ENCODE assay signal across 9 cellular contexts in genomic region chr2:96344011-96344410, GRCh38. TPM values are rescaled to one million over a fixed set of nuclear protein-coding genes. Genes with fewer than 3 reads are reported as not detected.
DNase-seq lines count a peak whose midpoint lies in the region; ATAC-seq, FAIRE-seq and TF ChIP-seq lines count a peak whose summit lies in the region.
"Had no signal": no experiment of that assay in that cellular context is flagged by ENCODE, and none has a peak within 500 bp of the region (broad histone marks: within the 10 kb centered on the region; RNA-seq: fewer than 3 reads in every experiment).

No MANE protein-coding gene starts in this region.

- TF ChIP-seq RAD21 in HepG2 (CRISPR knock-in tag; IDR thresholded peaks at IDR 0.05): no peak

- H3K79me2 ChIP-seq in HepG2 (ENCODE audit: insufficient read depth, low read length): peaks cover 24% of the 10 kb centered on the region

- H3K36me3 ChIP-seq in right lobe of liver (no peaks in the 10 kb centered on the region), HepG2 (replicated peaks in 1 of 2; ENCODE audit: control insufficient read depth in 1 of 2, insufficient read depth in 2 of 2, low read length in 2 of 2) (peaks cover 32 to 77% of the 10 kb centered on the region in 2 experiments), transverse colon (no peaks in the 10 kb centered on the region)

- H3K27ac ChIP-seq in right lobe of liver (no peak overlapping the region), HepG2 (ENCODE audit: extremely low read length, insufficient read depth, low read length) (no peak overlapping the region), transverse colon (peak overlapping the region; percentile 23 to 54 (median 38))
- H3K27ac ChIP-seq: BLaER1 had no signal

- no TSS peak for BruUV-seq in HepG2 (replicated peaks; lab: Mats Ljungman, UMichigan)

- DNase-seq in right lobe of liver (no peak), HepG2 (ENCODE audit: low spot score) (no peak), transverse colon (peak; percentile 39), CD14-positive monocyte (ENCODE audit: low spot score) (no peak), A172 (ENCODE audit: low spot score) (no peak), DMS114 treated with DMSO at 0.1 percent for 48 hours (lab: John Stamatoyannopoulos, UW; ENCODE audit: unreplicated experiment) (no peak)
- no peak for DNase-seq in activated naive CD8-positive, alpha-beta T cell treated with anti-CD3 and anti-CD28 coated beads, Interleukin-2, amount 50 U/mL, for 24 hours

- POLR2A ChIA-PET in HepG2 (lab: Yijun Ruan, JAX): no interaction called here

- no peak for FAIRE-seq in HepG2 (lab: Jason Lieb, UNC)

- WGBS in right lobe of liver (ENCODE audit: insufficient coverage, low coverage, low lambda C conversion rate, missing lambda C conversion rate): 55% methylated on average over 5 of the region's 5 CpGs
- WGBS in HepG2 (ENCODE audit: low lambda C conversion rate): 91% methylated on average over 5 of the region's 5 CpGs
- WGBS in transverse colon (ENCODE audit: low coverage in 1 of 2), 2 donors: 62 to 82% methylated on average over 4 to 5 of the region's 5 CpGs

- H3K27me3 ChIP-seq in right lobe of liver: no peaks in the 10 kb centered on the region
- H3K27me3 ChIP-seq in HepG2 (ENCODE audit: control insufficient read depth in 1 of 2, insufficient read depth in 2 of 2, low read length in 2 of 2): no peaks in the 10 kb centered on the region
- H3K27me3 ChIP-seq in transverse colon: no peaks in the 10 kb centered on the region
- H3K27me3 ChIP-seq: BLaER1 had no signal

- H3K4me1 ChIP-seq in right lobe of liver: no peaks in the 10 kb centered on the region
- peaks cover 19% of the 10 kb centered on the region; the same call in 1 of the 2 replicates for H3K4me1 ChIP-seq in HepG2 (ENCODE audit: insufficient read depth, low read length)
- no peaks in the 10 kb centered on the region for H3K4me1 ChIP-seq in transverse colon
- H3K4me1 ChIP-seq: BLaER1 had no signal

- no peak for TF ChIP-seq CTCF in right lobe of liver (IDR thresholded peaks at IDR 0.05)
- no peak for TF ChIP-seq CTCF in HepG2 (CRISPR knock-in tag; IDR thresholded peaks at IDR 0.05)
- no peak for TF ChIP-seq CTCF in transverse colon (IDR thresholded peaks at IDR 0.05)
- no peak for TF ChIP-seq CTCF in CD14-positive monocyte (IDR thresholded peaks at IDR 0.05)

- H3K9ac ChIP-seq in HepG2 (ENCODE audit: insufficient read depth, low read depth, low read length): no peak overlapping the region
- H3K9ac ChIP-seq: BLaER1 had no signal

- peak; percentile 19 to 73 (median 64) for ATAC-seq in right lobe of liver
- ATAC-seq in HepG2: no peak
- ATAC-seq in HG03442 (IDR thresholded peaks at IDR 0.05; ENCODE audit: unreplicated experiment): peak; percentile 81
- peak; percentile 73 for ATAC-seq in activated naive CD8-positive, alpha-beta T cell treated with anti-CD3 and anti-CD28 coated beads, Interleukin-2, amount 50 U/mL, for 24 hours

- H3K27me3 Mint-ChIP-seq in activated naive CD8-positive, alpha-beta T cell treated with anti-CD3 and anti-CD28 coated beads, Interleukin-2, amount 50 U/mL, for 24 hours: no peaks in the 10 kb centered on the region
- no peaks in the 10 kb centered on the region for H3K27me3 Mint-ChIP-seq in CD14-positive monocyte (ENCODE audit: low read depth in 3 of 3)

- in situ Hi-C loops in HepG2 (cut with HindIII; ENCODE audit: extremely low pct_ligation_motif_present, low pct_unique_long_range_greater_than_20kb): no loop called here
- in situ Hi-C loops in transverse colon (cut with MboI; ENCODE audit: low pct_ligation_motif_present in 1 of 4, low pct_unique_long_range_greater_than_20kb in 1 of 4, low sequenced_read_pairs in 3 of 4): no loop called here

- CTCF ChIA-PET in HepG2 (lab: Yijun Ruan, JAX; ENCODE audit: low intra/inter-chr PET ratio, low total read pairs): no interaction called here

- no peak overlapping the region for H2AFZ ChIP-seq in HepG2 (ENCODE audit: low read length)

- H3K4me1 Mint-ChIP-seq in activated naive CD8-positive, alpha-beta T cell treated with anti-CD3 and anti-CD28 coated beads, Interleukin-2, amount 50 U/mL, for 24 hours: peaks cover 48% of the 10 kb centered on the region
- H3K4me1 Mint-ChIP-seq in CD14-positive monocyte: peaks cover 3% of the 10 kb centered on the region

- TF ChIP-seq EP300 in HepG2 (IDR thresholded peaks at IDR 0.05; ENCODE audit: low read depth in 2 of 2, low read length in 2 of 2) (no peak), HepG2 (CRISPR knock-in tag; IDR thresholded peaks at IDR 0.05; ENCODE audit: borderline replicate concordance) (no peak), transverse colon (IDR thresholded peaks at IDR 0.05; ENCODE audit: low read depth) (no peak)

- H3K9me3 Mint-ChIP-seq in activated naive CD8-positive, alpha-beta T cell treated with anti-CD3 and anti-CD28 coated beads, Interleukin-2, amount 50 U/mL, for 24 hours: no peaks in the 10 kb centered on the region
- no peaks in the 10 kb centered on the region for H3K9me3 Mint-ChIP-seq in CD14-positive monocyte

- H3K4me3 Mint-ChIP-seq in activated naive CD8-positive, alpha-beta T cell treated with anti-CD3 and anti-CD28 coated beads, Interleukin-2, amount 50 U/mL, for 24 hours: no peak overlapping the region
- H3K4me3 Mint-ChIP-seq in CD14-positive monocyte: no peak overlapping the region

- H3K9me3 ChIP-seq in right lobe of liver (no peaks in the 10 kb centered on the region), HepG2 (ENCODE audit: low read length) (no peaks in the 10 kb centered on the region), transverse colon (no peaks in the 10 kb centered on the region)
- H3K9me3 ChIP-seq: BLaER1 had no signal

- intact Hi-C loops in right lobe of liver (cut with DNase I) (no loop called here), HepG2 (cut with micrococcal nuclease; ENCODE audit: unreplicated experiment) (no loop called here), transverse colon (cut with DNase I; ENCODE audit: low total_unique reads) (no loop called here), CD14-positive monocyte (cut with micrococcal nuclease) (no loop called here)

- TF ChIP-seq POLR2A in right lobe of liver (IDR thresholded peaks at IDR 0.05): no peak
- no peak for TF ChIP-seq POLR2A in HepG2 (IDR thresholded peaks at IDR 0.05; ENCODE audit: insufficient read depth in 1 of 2, low read depth in 2 of 2, low read length in 2 of 2)
- TF ChIP-seq POLR2A in transverse colon (IDR thresholded peaks at IDR 0.05): peak; percentile 12

- H3K4me2 ChIP-seq in HepG2 (ENCODE audit: low read depth, low read length): no peak overlapping the region
- H3K4me2 ChIP-seq: BLaER1 had no signal

- H3K36me3 Mint-ChIP-seq in activated naive CD8-positive, alpha-beta T cell treated with anti-CD3 and anti-CD28 coated beads, Interleukin-2, amount 50 U/mL, for 24 hours (ENCODE audit: low read depth): peaks cover 74% of the 10 kb centered on the region
- peaks cover 55 to 76% of the 10 kb centered on the region in 2 donors for H3K36me3 Mint-ChIP-seq in CD14-positive monocyte

- no peak overlapping the region for H3K27ac Mint-ChIP-seq in activated naive CD8-positive, alpha-beta T cell treated with anti-CD3 and anti-CD28 coated beads, Interleukin-2, amount 50 U/mL, for 24 hours
- no peak overlapping the region for H3K27ac Mint-ChIP-seq in CD14-positive monocyte

- no peaks in the 10 kb centered on the region for H4K20me1 ChIP-seq in HepG2 (ENCODE audit: insufficient read depth, low read length)

- H3K4me3 ChIP-seq in right lobe of liver (no peak overlapping the region), HepG2 (replicated peaks in 1 of 3; ENCODE audit: insufficient read depth in 1 of 3, low read depth in 2 of 3, low read length in 3 of 3) (no peak overlapping the region), transverse colon (no peak overlapping the region)
- H3K4me3 ChIP-seq: BLaER1 had no signal

RNA-seq across cellular contexts. Expression of gene NCAPH, which starts 8.4 kb away (rescaled TPM):
- 1 to 10 TPM in 2 of 6 experiments, under 1 TPM in 4; 0.24 to 1.6 (median 0.72) TPM for total RNA-seq in right lobe of liver
- 48.8 and 66.9 TPM in 2 replicates for total RNA-seq in HepG2 (2016; rRNA removed; fragmentation: Illumina TruSeq; extraction: Trizol)
- total RNA-seq in HepG2 (2016; cell fraction: cytosol; rRNA removed; fragmentation: Illumina TruSeq; extraction: Trizol; ENCODE audit: low read depth): 17.2 and 17.9 TPM in 2 replicates
- 51.2 and 65.6 TPM in 2 replicates for total RNA-seq in HepG2 (2016; cell fraction: insoluble cytoplasmic fraction; rRNA removed; fragmentation: Illumina TruSeq; extraction: Trizol)
- 23.8 and 28.9 TPM in 2 replicates for total RNA-seq in HepG2 (2016; cell fraction: membrane; rRNA removed; fragmentation: Illumina TruSeq; extraction: Trizol)
- total RNA-seq in HepG2 (2016; cell fraction: nucleus; rRNA removed; fragmentation: Illumina TruSeq; extraction: Trizol): 27.0 and 29.9 TPM in 2 replicates
- polyA plus RNA-seq in HepG2 (2011; rRNA removed): 13.5 and 22.8 TPM in 2 replicates
- polyA plus RNA-seq in HepG2 (2011; cell fraction: cytosol; rRNA removed): 15.0 and 23.3 TPM in 2 replicates
- polyA plus RNA-seq in HepG2 (2011; cell fraction: nucleus; rRNA removed): 9.2 and 13.0 TPM in 2 replicates
- polyA plus RNA-seq in HepG2 (2012): 7.8 and 19.4 TPM in 2 replicates
- 3.3 and 5.6 TPM in 2 replicates for polyA plus RNA-seq in HepG2 (2016; cell fraction: cytosol; fragmentation: Illumina TruSeq; extraction: Trizol; ENCODE audit: low read depth)
- 62.0 and 66.5 TPM in 2 replicates for polyA plus RNA-seq in HepG2 (2016; cell fraction: insoluble cytoplasmic fraction; fragmentation: Illumina TruSeq; extraction: Trizol; ENCODE audit: low read depth)
- polyA plus RNA-seq in HepG2 (2016; cell fraction: membrane; fragmentation: Illumina TruSeq; extraction: Trizol; ENCODE audit: low read depth): 9.1 and 10.8 TPM in 2 replicates
- polyA plus RNA-seq in HepG2 (2016; cell fraction: nucleus; fragmentation: Illumina TruSeq; extraction: Trizol; ENCODE audit: insufficient read depth, low read depth): 35.6 and 38.5 TPM in 2 replicates
- polyA minus RNA-seq in HepG2 (2011; rRNA and poly(A)+ RNA removed; ENCODE audit: low replicate concordance): 29.4 and 107 TPM in 2 replicates
- 12.9 and 17.8 TPM in 2 replicates for polyA minus RNA-seq in HepG2 (2011; cell fraction: cytosol; rRNA and poly(A)+ RNA removed)
- 9.4 and 16.4 TPM in 2 replicates for polyA minus RNA-seq in HepG2 (2011; cell fraction: nucleus; rRNA and poly(A)+ RNA removed)
- total RNA-seq in transverse colon: 10 to 100 TPM in 1 of 4 donors, 1 to 10 TPM in 2, under 1 TPM in 1; 0.79 to 38.6 (median 1.8) TPM
- under 1 TPM in 1 of 2 donors, not detected in 1; 0.19 TPM for polyA plus RNA-seq in CD14-positive monocyte
- total RNA-seq in A172 (2014; rRNA removed; shearing (Covaris generic)): 48.4 and 56.8 TPM in 2 replicates

RNA-seq across cellular contexts. Expression of gene ITPRIPL1, which starts 18.9 kb away (rescaled TPM):
- total RNA-seq in right lobe of liver (1 to 10 TPM in 1 of 6 experiments, under 1 TPM in 5; 0.15 to 1.2 (median 0.24) TPM), HepG2 (2016; rRNA removed; fragmentation: Illumina TruSeq; extraction: Trizol) (8.7 and 11.7 TPM in 2 replicates), transverse colon (1 to 10 TPM in 1 of 4 donors, under 1 TPM in 2, not detected in 1; 0.41 to 2.6 (median 0.95) TPM)
- total RNA-seq in HepG2 (2016; cell fraction: cytosol; rRNA removed; fragmentation: Illumina TruSeq; extraction: Trizol; ENCODE audit: low read depth): 1.8 TPM in 2 replicates
- total RNA-seq in HepG2 (2016; cell fraction: insoluble cytoplasmic fraction; rRNA removed; fragmentation: Illumina TruSeq; extraction: Trizol): 9.0 and 10.8 TPM in 2 replicates
- total RNA-seq in HepG2 (2016; cell fraction: membrane; rRNA removed; fragmentation: Illumina TruSeq; extraction: Trizol): 6.8 and 7.2 TPM in 2 replicates
- 7.6 and 9.0 TPM in 2 replicates for total RNA-seq in HepG2 (2016; cell fraction: nucleus; rRNA removed; fragmentation: Illumina TruSeq; extraction: Trizol)
- polyA plus RNA-seq in HepG2 (2011; rRNA removed) (4.3 and 6.3 TPM in 2 replicates), CD14-positive monocyte (under 1 TPM; 0.18 to 0.50 TPM)
- 5.1 and 5.4 TPM in 2 replicates for polyA plus RNA-seq in HepG2 (2011; cell fraction: cytosol; rRNA removed)
- polyA plus RNA-seq in HepG2 (2011; cell fraction: nucleus; rRNA removed): 4.6 and 5.3 TPM in 2 replicates
- polyA plus RNA-seq in HepG2 (2012): 7.4 and 9.8 TPM in 2 replicates
- polyA plus RNA-seq in HepG2 (2016; cell fraction: cytosol; fragmentation: Illumina TruSeq; extraction: Trizol; ENCODE audit: low read depth): 1.3 and 2.7 TPM in 2 replicates
- polyA plus RNA-seq in HepG2 (2016; cell fraction: insoluble cytoplasmic fraction; fragmentation: Illumina TruSeq; extraction: Trizol; ENCODE audit: low read depth): 6.6 and 6.7 TPM in 2 replicates
- polyA plus RNA-seq in HepG2 (2016; cell fraction: membrane; fragmentation: Illumina TruSeq; extraction: Trizol; ENCODE audit: low read depth): 2.8 and 3.9 TPM in 2 replicates
- 11.2 and 11.5 TPM in 2 replicates for polyA plus RNA-seq in HepG2 (2016; cell fraction: nucleus; fragmentation: Illumina TruSeq; extraction: Trizol; ENCODE audit: insufficient read depth, low read depth)
- 0.16 and 9.3 TPM in 2 replicates for polyA minus RNA-seq in HepG2 (2011; rRNA and poly(A)+ RNA removed; ENCODE audit: low replicate concordance)
- 3.9 and 4.1 TPM in 2 replicates for polyA minus RNA-seq in HepG2 (2011; cell fraction: cytosol; rRNA and poly(A)+ RNA removed)
- polyA minus RNA-seq in HepG2 (2011; cell fraction: nucleus; rRNA and poly(A)+ RNA removed): 2.7 TPM in 2 replicates
- total RNA-seq in A172 (2014; rRNA removed; shearing (Covaris generic)): not detected in 2 replicates

RNA-seq across cellular contexts. Expression of gene SNRNP200, which starts 38.7 kb away (rescaled TPM):
- 10 to 100 TPM; 43.6 to 52.5 (median 46.8) TPM for total RNA-seq in right lobe of liver
- 99.0 and 163 TPM in 2 replicates for total RNA-seq in HepG2 (2016; rRNA removed; fragmentation: Illumina TruSeq; extraction: Trizol)
- 47.2 and 52.9 TPM in 2 replicates for total RNA-seq in HepG2 (2016; cell fraction: cytosol; rRNA removed; fragmentation: Illumina TruSeq; extraction: Trizol; ENCODE audit: low read depth)
- 96.1 and 157 TPM in 2 replicates for total RNA-seq in HepG2 (2016; cell fraction: insoluble cytoplasmic fraction; rRNA removed; fragmentation: Illumina TruSeq; extraction: Trizol)
- total RNA-seq in HepG2 (2016; cell fraction: membrane; rRNA removed; fragmentation: Illumina TruSeq; extraction: Trizol): 38.5 and 38.9 TPM in 2 replicates
- 100 and 111 TPM in 2 replicates for total RNA-seq in HepG2 (2016; cell fraction: nucleus; rRNA removed; fragmentation: Illumina TruSeq; extraction: Trizol)
- 228 and 232 TPM in 2 replicates for polyA plus RNA-seq in HepG2 (2011; rRNA removed)
- polyA plus RNA-seq in HepG2 (2011; cell fraction: cytosol; rRNA removed): 208 and 241 TPM in 2 replicates
- 356 and 374 TPM in 2 replicates for polyA plus RNA-seq in HepG2 (2011; cell fraction: nucleus; rRNA removed)
- polyA plus RNA-seq in HepG2 (2012): 140 and 148 TPM in 2 replicates
- 7.3 and 8.8 TPM in 2 replicates for polyA plus RNA-seq in HepG2 (2016; cell fraction: cytosol; fragmentation: Illumina TruSeq; extraction: Trizol; ENCODE audit: low read depth)
- 181 and 193 TPM in 2 replicates for polyA plus RNA-seq in HepG2 (2016; cell fraction: insoluble cytoplasmic fraction; fragmentation: Illumina TruSeq; extraction: Trizol; ENCODE audit: low read depth)
- polyA plus RNA-seq in HepG2 (2016; cell fraction: membrane; fragmentation: Illumina TruSeq; extraction: Trizol; ENCODE audit: low read depth): 14.0 and 16.1 TPM in 2 replicates
- 219 and 234 TPM in 2 replicates for polyA plus RNA-seq in HepG2 (2016; cell fraction: nucleus; fragmentation: Illumina TruSeq; extraction: Trizol; ENCODE audit: insufficient read depth, low read depth)
- 554 and 704 TPM in 2 replicates for polyA minus RNA-seq in HepG2 (2011; rRNA and poly(A)+ RNA removed; ENCODE audit: low replicate concordance)
- polyA minus RNA-seq in HepG2 (2011; cell fraction: cytosol; rRNA and poly(A)+ RNA removed): 179 and 186 TPM in 2 replicates
- 151 and 182 TPM in 2 replicates for polyA minus RNA-seq in HepG2 (2011; cell fraction: nucleus; rRNA and poly(A)+ RNA removed)
- total RNA-seq in transverse colon: 100 to 1,000 TPM in 1 of 4 donors, 10 to 100 TPM in 3; 81.4 to 106 (median 86.8) TPM
- polyA plus RNA-seq in CD14-positive monocyte: 10 to 100 TPM; 27.2 to 36.1 TPM
- 33.0 and 38.5 TPM in 2 replicates for total RNA-seq in A172 (2014; rRNA removed; shearing (Covaris generic))

Comparison
In these comparisons a context has a peak if more than half of its experiments do, and no peak if none do; other contexts are left out.
1. H3K27ac ChIP-seq: peak in transverse colon (4 of 4); none in right lobe of liver (0 of 3) and HepG2 (single experiment).